ENCODE assay signal across 8 cellular contexts in the genomic region with DNA sequence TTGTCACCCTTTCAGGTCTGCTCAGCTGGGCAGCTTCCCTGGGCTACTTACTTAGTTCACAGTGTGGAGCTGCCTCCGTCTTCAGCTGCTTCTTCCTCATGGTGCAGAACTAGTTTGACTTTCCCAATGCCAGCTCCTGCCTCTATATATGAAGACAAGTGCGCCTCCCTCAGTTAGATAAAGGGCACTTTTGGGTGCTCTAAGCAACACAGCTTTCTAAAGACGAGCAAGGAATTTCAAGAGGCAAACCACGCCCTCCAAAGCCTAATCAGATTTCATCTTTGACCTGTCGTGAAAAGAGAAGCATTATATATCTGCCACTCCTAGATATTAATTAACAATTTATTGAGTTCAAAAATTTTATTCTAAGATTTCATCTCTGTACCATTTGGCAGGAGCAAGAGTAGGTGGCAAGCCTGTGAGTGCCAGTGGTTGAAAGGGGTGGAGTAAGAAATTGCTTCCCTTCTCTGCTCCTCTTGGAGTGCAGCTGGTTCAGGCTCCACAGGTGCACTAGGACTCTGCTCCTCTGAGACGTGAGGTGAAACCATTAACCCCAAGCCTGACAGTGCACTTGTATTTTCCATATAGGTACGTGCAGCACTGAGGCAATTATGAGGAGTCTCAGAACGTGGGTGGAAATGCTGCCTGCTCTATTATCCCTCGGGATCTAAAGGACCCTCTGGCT. TPM values are rescaled to one million over a fixed set of nuclear protein-coding genes. Genes with fewer than 3 reads are reported as not detected.
A peak's percentile ranks its signal among the peaks of the same experiment; 100 is the strongest.
DNase-seq lines count a peak whose midpoint lies in the region; ATAC-seq and TF ChIP-seq lines count a peak whose summit lies in the region.

No MANE protein-coding gene starts in this region.

- no peak for ATAC-seq in activated naive CD8-positive, alpha-beta T cell treated with anti-CD3 and anti-CD28 coated beads, Interleukin-2, amount 50 U/mL, for 24 hours
- ATAC-seq in left colon (peak; percentile 31), GM19035 (IDR thresholded peaks at IDR 0.05; ENCODE audit: unreplicated experiment) (no peak), gastroesophageal sphincter (no peak), GM18907 (IDR thresholded peaks at IDR 0.05; ENCODE audit: unreplicated experiment) (no peak)

- no peaks in the 10 kb centered on the region for H3K27me3 Mint-ChIP-seq in activated naive CD8-positive, alpha-beta T cell treated with anti-CD3 and anti-CD28 coated beads, Interleukin-2, amount 50 U/mL, for 24 hours

- H3K9me3 ChIP-seq in BE2C (no peaks in the 10 kb centered on the region), GM23248 (ENCODE audit: low read depth) (no peaks in the 10 kb centered on the region), gastroesophageal sphincter (no peaks in the 10 kb centered on the region)

- H3K4me3 ChIP-seq in BE2C (ENCODE audit: low read depth, low read length) = no peak overlapping the region
- H3K4me3 ChIP-seq in GM23248 = no peak overlapping the region
- no peak overlapping the region for H3K4me3 ChIP-seq in gastroesophageal sphincter

- H3K27ac ChIP-seq in GM23248 = no peak overlapping the region
- H3K27ac ChIP-seq in gastroesophageal sphincter = no peak overlapping the region

- H3K4me1 Mint-ChIP-seq in activated naive CD8-positive, alpha-beta T cell treated with anti-CD3 and anti-CD28 coated beads, Interleukin-2, amount 50 U/mL, for 24 hours = peaks cover 39% of the 10 kb centered on the region

- H3K36me3 Mint-ChIP-seq in activated naive CD8-positive, alpha-beta T cell treated with anti-CD3 and anti-CD28 coated beads, Interleukin-2, amount 50 U/mL, for 24 hours (ENCODE audit: low read depth) = peaks cover 2% of the 10 kb centered on the region

- H3F3A ChIP-seq in GM23248 (ENCODE audit: insufficient read depth) = peaks cover 24% of the 10 kb centered on the region

- in situ Hi-C loops in GM23248 (cut with MboI) = no loop called here

- H4K20me1 ChIP-seq in GM23248 (ENCODE audit: insufficient read depth) = no peaks in the 10 kb centered on the region

- H3K36me3 ChIP-seq in BE2C (no peaks in the 10 kb centered on the region), GM23248 (ENCODE audit: low read depth) (no peaks in the 10 kb centered on the region), gastroesophageal sphincter (no peaks in the 10 kb centered on the region)

- H3K9me2 ChIP-seq in GM23248 (ENCODE audit: insufficient read depth) = no peaks in the 10 kb centered on the region

- no peak overlapping the region for H3K9ac ChIP-seq in GM23248

- peaks cover 4% of the 10 kb centered on the region; the same call in 1 of the 2 replicates for H3K4me1 ChIP-seq in BE2C
- H3K4me1 ChIP-seq in GM23248 (ENCODE audit: insufficient read depth) = peaks cover 15% of the 10 kb centered on the region
- H3K4me1 ChIP-seq in gastroesophageal sphincter = peaks cover 0 to 30% (median 5%) of the 10 kb centered on the region in 3 donors

- H2AFZ ChIP-seq in GM23248 = peak overlapping the region; percentile 62

- no peak overlapping the region for H3K27ac Mint-ChIP-seq in activated naive CD8-positive, alpha-beta T cell treated with anti-CD3 and anti-CD28 coated beads, Interleukin-2, amount 50 U/mL, for 24 hours

- TF ChIP-seq POLR2A in gastroesophageal sphincter (IDR thresholded peaks at IDR 0.05) = no peak

- H3K27me3 ChIP-seq in BE2C (no peaks in the 10 kb centered on the region), GM23248 (replicated peaks; ENCODE audit: insufficient read depth) (no peaks in the 10 kb centered on the region), gastroesophageal sphincter (no peaks in the 10 kb centered on the region)

- H3K4me3 Mint-ChIP-seq in activated naive CD8-positive, alpha-beta T cell treated with anti-CD3 and anti-CD28 coated beads, Interleukin-2, amount 50 U/mL, for 24 hours = peak overlapping the region; percentile 86

- TF ChIP-seq EP300 in gastroesophageal sphincter (IDR thresholded peaks at IDR 0.05) = no peak

- intact Hi-C loops in left colon (cut with DNase I, micrococcal nuclease) = no loop called here

- TF ChIP-seq CTCF in BE2C (IDR thresholded peaks at IDR 0.05; ENCODE audit: low read depth, low read length) (peak; percentile 46), gastroesophageal sphincter (IDR thresholded peaks at IDR 0.05) (peak in 1 of 4 experiments; percentile 20)

- H3K9me3 Mint-ChIP-seq in activated naive CD8-positive, alpha-beta T cell treated with anti-CD3 and anti-CD28 coated beads, Interleukin-2, amount 50 U/mL, for 24 hours = no peaks in the 10 kb centered on the region

- peak; percentile 16 for DNase-seq in BE2C
- DNase-seq in GM23248 = peak; percentile 77
- DNase-seq in NCI-H524 treated with DMSO at 0.1 percent for 48 hours (lab: John Stamatoyannopoulos, UW) = peak; percentile 40
- DNase-seq in activated naive CD8-positive, alpha-beta T cell treated with anti-CD3 and anti-CD28 coated beads, Interleukin-2, amount 50 U/mL, for 24 hours = no peak
- DNase-seq in left colon = peak; percentile 21 to 59

- H3K4me2 ChIP-seq in GM23248 (ENCODE audit: unreplicated experiment) = peak overlapping the region; percentile 23

- peaks cover 17% of the 10 kb centered on the region for H3K79me2 ChIP-seq in GM23248 (ENCODE audit: insufficient read depth)

- 9 to 10% methylated on average over 9 of the region's 9 CpGs for WGBS in GM23248 (ENCODE audit: low coverage in 1 of 2, low lambda C conversion rate in 2 of 2, missing lambda C conversion rate in 2 of 2), 2 experiments
- 27 to 39% methylated on average over 4 to 7 of the region's 9 CpGs for WGBS in gastroesophageal sphincter (ENCODE audit: low coverage in 1 of 2), 2 donors

RNA-seq across cellular contexts. Expression of gene SLC11A2, which starts 2.1 kb away (rescaled TPM):
- polyA plus RNA-seq in BE2C (2012; ENCODE audit: insufficient read depth, insufficient read length, low read depth) = 29.9 TPM
- total RNA-seq in GM23248 (2014; rRNA removed; shearing (Covaris generic)) = 16.3 and 22.8 TPM in 2 replicates
- 18.2 and 18.7 TPM in 2 replicates for polyA plus RNA-seq in GM23248 (2016; fragmentation: Nextera tagmentation; extraction: Ambion mirVana)
- total RNA-seq in left colon (10 to 100 TPM; 41.9 to 50.0 TPM), gastroesophageal sphincter (10 to 100 TPM; 24.9 to 47.1 (median 32.4) TPM)

RNA-seq across cellular contexts. Expression of gene LETMD1, which starts 19.9 kb away (rescaled TPM):
- 36.7 TPM for polyA plus RNA-seq in BE2C (2012; ENCODE audit: insufficient read depth, insufficient read length, low read depth)
- 29.8 and 67.5 TPM in 2 replicates for total RNA-seq in GM23248 (2014; rRNA removed; shearing (Covaris generic))
- 14.5 and 16.3 TPM in 2 replicates for polyA plus RNA-seq in GM23248 (2016; fragmentation: Nextera tagmentation; extraction: Ambion mirVana)
- total RNA-seq in left colon = 10 to 100 TPM; 57.5 to 68.0 TPM
- 10 to 100 TPM; 30.2 to 49.7 (median 42.6) TPM for total RNA-seq in gastroesophageal sphincter

RNA-seq across cellular contexts. Expression of gene CSRNP2, which starts 55.1 kb away (rescaled TPM):
- polyA plus RNA-seq in BE2C (2012; ENCODE audit: insufficient read depth, insufficient read length, low read depth) = 31.9 TPM
- 21.4 and 22.0 TPM in 2 replicates for total RNA-seq in GM23248 (2014; rRNA removed; shearing (Covaris generic))
- polyA plus RNA-seq in GM23248 (2016; fragmentation: Nextera tagmentation; extraction: Ambion mirVana) = 13.7 and 15.1 TPM in 2 replicates
- total RNA-seq in left colon = 10 to 100 TPM; 16.5 to 19.6 TPM
- total RNA-seq in gastroesophageal sphincter = 10 to 100 TPM; 19.1 to 35.0 (median 28.3) TPM
